8 cellular contexts compared by ENCODE assay signal in the genomic region with DNA sequence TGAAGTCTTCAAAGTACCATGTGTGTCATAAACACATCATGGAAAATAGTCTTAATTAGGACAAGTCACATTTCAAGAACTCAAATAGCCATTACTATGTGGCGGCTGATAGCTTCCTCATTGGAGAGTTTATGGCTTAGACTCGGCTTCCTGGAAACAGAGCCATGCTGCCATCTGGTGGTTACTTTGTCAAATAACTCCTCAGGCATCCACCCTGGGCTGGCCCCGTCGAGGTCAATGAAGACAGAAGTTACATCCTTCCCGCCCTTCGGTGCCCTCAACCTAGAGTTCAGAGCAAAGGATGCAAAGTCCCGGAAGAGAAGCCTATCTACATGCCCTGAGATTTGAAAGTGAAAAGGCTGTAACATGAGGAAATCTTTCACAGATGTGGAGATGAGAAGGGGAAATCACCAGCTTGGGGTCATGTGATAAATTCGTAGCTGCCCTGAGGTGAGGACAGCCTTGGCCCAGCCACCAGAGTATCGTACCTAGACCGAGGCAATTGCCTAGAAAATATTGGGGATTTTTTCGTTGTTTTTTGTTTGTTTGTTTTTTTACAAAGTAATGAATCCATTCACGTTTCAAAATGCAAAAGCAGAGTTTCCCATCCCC. TPM values are rescaled to one million over a fixed set of nuclear protein-coding genes. Genes with fewer than 3 reads are reported as not detected.
DNase-seq lines count a peak whose midpoint lies in the region; ATAC-seq and TF ChIP-seq lines count a peak whose summit lies in the region.

No MANE protein-coding gene starts in this region.

- H3K27me3 Mint-ChIP-seq in Caco-2 (ENCODE audit: insufficient read depth, unreplicated experiment) (peaks cover 3% of the 10 kb centered on the region), IgD-negative memory B cell (peaks cover 16% of the 10 kb centered on the region), endothelial cell (ENCODE audit: unreplicated experiment) (peaks cover 3% of the 10 kb centered on the region)

- intact Hi-C loops in Caco-2 (cut with micrococcal nuclease; ENCODE audit: unreplicated experiment): loop anchor here (1.0 kb wide), 2 partner anchors 148 to 199 kb away; no protein-coding TSS in a partner anchor

- peak; percentile 83 for ATAC-seq in GM21423 (IDR thresholded peaks at IDR 0.05; ENCODE audit: unreplicated experiment)

- no peak overlapping the region for H3K4me3 Mint-ChIP-seq in Caco-2 (ENCODE audit: unreplicated experiment)
- peak overlapping the region in 3 of 4 donors; percentile 4 to 86 (median 56) for H3K4me3 Mint-ChIP-seq in IgD-negative memory B cell
- H3K4me3 Mint-ChIP-seq in endothelial cell (ENCODE audit: unreplicated experiment): no peak overlapping the region

- H3K9ac ChIP-seq in NT2/D1 (ENCODE audit: insufficient read length, low read depth): no peak overlapping the region

- no peaks in the 10 kb centered on the region for H3K4me1 ChIP-seq in Caco-2
- H3K4me1 ChIP-seq in NT2/D1 (ENCODE audit: insufficient read depth, insufficient read length): no peaks in the 10 kb centered on the region

- POLR2A ChIA-PET in Caco-2 (lab: Charles Lee): no interaction called here

- H3K4me1 Mint-ChIP-seq in Caco-2 (ENCODE audit: low read depth, unreplicated experiment) (no peaks in the 10 kb centered on the region), IgD-negative memory B cell (peaks cover 0 to 4% (median 4%) of the 10 kb centered on the region in 3 donors), endothelial cell (ENCODE audit: unreplicated experiment) (peaks cover 3% of the 10 kb centered on the region)

- H3K27ac Mint-ChIP-seq in Caco-2 (ENCODE audit: unreplicated experiment) (no peak overlapping the region), IgD-negative memory B cell (peak overlapping the region in 1 of 3 donors; percentile 50), endothelial cell (ENCODE audit: unreplicated experiment) (no peak overlapping the region)

- no peaks in the 10 kb centered on the region for H3K27me3 ChIP-seq in Caco-2 (replicated peaks; ENCODE audit: control insufficient read depth, insufficient read depth, low read length)
- no peaks in the 10 kb centered on the region for H3K27me3 ChIP-seq in NT2/D1 (ENCODE audit: insufficient read depth, insufficient read length)

- peak; percentile 42 to 60 for TF ChIP-seq CTCF in Caco-2 (IDR thresholded peaks at IDR 0.05; ENCODE audit: insufficient read depth in 1 of 2, low read depth in 1 of 2, low read length in 1 of 2, severe bottlenecking in 1 of 2, unreplicated experiment in 1 of 2)
- TF ChIP-seq CTCF in endothelial cell (IDR thresholded peaks at IDR 0.05; ENCODE audit: unreplicated experiment): peak; percentile 79

- H3K36me3 ChIP-seq in Caco-2 (ENCODE audit: control insufficient read depth, insufficient read depth, low read length) (no peaks in the 10 kb centered on the region), NT2/D1 (ENCODE audit: insufficient read depth, insufficient read length, low read length) (no peaks in the 10 kb centered on the region)

- CTCF ChIA-PET in Caco-2 (lab: Charles Lee): interaction anchor here (0.5 to 3.0 kb wide), 6 partner anchors 129 to 226 kb away, joined by 3 to 23 read pairs (median 4); no protein-coding TSS in a partner anchor

- no TSS peak for BruUV-seq in Caco-2 (replicated peaks; lab: Mats Ljungman, UMichigan)

- no peaks in the 10 kb centered on the region for H3K36me3 Mint-ChIP-seq in Caco-2 (ENCODE audit: insufficient read depth, unreplicated experiment)
- H3K36me3 Mint-ChIP-seq in IgD-negative memory B cell: peaks cover 3% of the 10 kb centered on the region
- H3K36me3 Mint-ChIP-seq in endothelial cell (ENCODE audit: low read depth, unreplicated experiment): no peaks in the 10 kb centered on the region

- DNase-seq in Caco-2: peak; percentile 64 to 69
- peak; percentile 84 for DNase-seq in NT2/D1 (ENCODE audit: low read depth, low spot score)
- peak; percentile 33 to 49 (median 34) for DNase-seq in activated CD8-positive, alpha-beta memory T cell treated with anti-CD3 and anti-CD28 coated beads for 48 hours (ENCODE audit: low read depth in 2 of 3, low spot score in 2 of 3)
- DNase-seq in endothelial cell (ENCODE audit: low spot score): peak; percentile 72
- peak; percentile 68 for DNase-seq in middle frontal gyrus (ENCODE audit: extremely low spot score, low spot score)
- peak; percentile 36 to 45 for DNase-seq in stimulated activated CD8-positive, alpha-beta memory T cell treated with anti-CD3 and anti-CD28 coated beads, Interleukin-4, amount 100 ng/mL, for 4 hours (ENCODE audit: low read depth in 2 of 2, low spot score in 1 of 2)

- peaks cover 12% of the 10 kb centered on the region for H3K9me3 Mint-ChIP-seq in Caco-2 (ENCODE audit: unreplicated experiment)
- H3K9me3 Mint-ChIP-seq in IgD-negative memory B cell: peaks cover 0 to 1% (median 0%) of the 10 kb centered on the region in 3 donors
- H3K9me3 Mint-ChIP-seq in endothelial cell (ENCODE audit: unreplicated experiment): no peaks in the 10 kb centered on the region

- H3K9me3 ChIP-seq in Caco-2 (no peaks in the 10 kb centered on the region), NT2/D1 (ENCODE audit: insufficient read depth, low read length) (peaks cover 10% of the 10 kb centered on the region; the same call in 1 of the 2 replicates)

- H3K4me3 ChIP-seq in Caco-2 (ENCODE audit: low read depth, low read length) (no peak overlapping the region), NT2/D1 (ENCODE audit: insufficient read length, low read depth) (no peak overlapping the region)

RNA-seq across cellular contexts. Expression of gene ZNF169, which starts 45.5 kb away (rescaled TPM):
- 3.3 and 3.7 TPM in 2 replicates for total RNA-seq in Caco-2 (2022)
- 3.2 TPM for polyA plus RNA-seq in IgD-negative memory B cell
- 4.9 TPM for total RNA-seq in endothelial cell (ENCODE audit: unreplicated experiment)

Comparison
In these comparisons a context has a peak if more than half of its experiments do, and no peak if none do; other contexts are left out.
1. DNase-seq: peak in every context shown above with its lines; median percentile 84 in NT2/D1; 72 in endothelial cell; 68 in middle frontal gyrus; 66 in Caco-2; 40 in stimulated activated CD8-positive, alpha-beta memory T cell treated with anti-CD3 and anti-CD28 coated beads, Interleukin-4, amount 100 ng/mL, for 4 hours; 34 in activated CD8-positive, alpha-beta memory T cell treated with anti-CD3 and anti-CD28 coated beads for 48 hours.
2. H3K4me3 Mint-ChIP-seq: peak in IgD-negative memory B cell (3 of 4); none in Caco-2 (single experiment) and endothelial cell (single experiment).